ENCODE assay signal across 1 cellular context in genomic region chr9:69035438-69036316, GRCh38.
TF ChIP-seq lines count a peak whose summit lies in the region.

Gene FXN (plus strand): TSS chr9:69035752. CDS start chr9:69035783, 31 bp downstream.

TF ChIP-seq in SK-N-SH, 30 proteins besides CTCF, POLR2A, EP300 and RAD21 (continued from another document):
- TF ChIP-seq IRF3 (IDR thresholded peaks at IDR 0.05; ENCODE audit: low read depth, low read length) (no peak), RFX5 (IDR thresholded peaks at IDR 0.05; ENCODE audit: low read length) (no peak), NRF1 (IDR thresholded peaks at IDR 0.05; ENCODE audit: low read depth, low read length) (peak; percentile 84), FOXJ3 (CRISPR knock-in tag; IDR thresholded peaks at IDR 0.05) (no peak), USF2 (IDR thresholded peaks at IDR 0.05; ENCODE audit: borderline replicate concordance, low read depth, low read length) (no peak), RXRA (IDR thresholded peaks at IDR 0.05; ENCODE audit: borderline replicate concordance, low read depth) (no peak), GABPA (IDR thresholded peaks at IDR 0.05; ENCODE audit: low read depth) (no peak), REST (IDR thresholded peaks at IDR 0.05; ENCODE audit: low read depth, low read length) (0 out of 2 replicates have a peak, but pooled peaks have one; percentile 26), YY1 (IDR thresholded peaks at IDR 0.05; ENCODE audit: low read depth) (0 out of 2 replicates have a peak, but pooled peaks have one; percentile 50), NFIC (IDR thresholded peaks at IDR 0.05; ENCODE audit: borderline replicate concordance) (0 out of 2 replicates have a peak, but pooled peaks have one; percentile 3), TAF1 (IDR thresholded peaks at IDR 0.05; ENCODE audit: borderline replicate concordance, low read depth, low read length) (peak; percentile 57; the same call in 1 of the 2 replicates), TEAD4 (IDR thresholded peaks at IDR 0.05; ENCODE audit: borderline replicate concordance, insufficient read depth) (no peak), FOXM1 (IDR thresholded peaks at IDR 0.05; ENCODE audit: low read depth) (no peak), POLR2AphosphoS5 (IDR thresholded peaks at IDR 0.05; ENCODE audit: low read depth, low read length) (peak; percentile 13; the same call in 1 of the 2 replicates), MEF2A (IDR thresholded peaks at IDR 0.05; ENCODE audit: borderline replicate concordance, low read depth) (no peak), TCF12 (IDR thresholded peaks at IDR 0.05) (no peak), FOSL2 (IDR thresholded peaks at IDR 0.05; ENCODE audit: borderline replicate concordance, low read depth) (no peak), USF1 (IDR thresholded peaks at IDR 0.05; ENCODE audit: borderline replicate concordance, low read depth) (no peak)
TF ChIP-seq in SK-N-SH: peak in this region for 12.
